ENCODE assay signal across 13 cellular contexts in the genomic region with DNA sequence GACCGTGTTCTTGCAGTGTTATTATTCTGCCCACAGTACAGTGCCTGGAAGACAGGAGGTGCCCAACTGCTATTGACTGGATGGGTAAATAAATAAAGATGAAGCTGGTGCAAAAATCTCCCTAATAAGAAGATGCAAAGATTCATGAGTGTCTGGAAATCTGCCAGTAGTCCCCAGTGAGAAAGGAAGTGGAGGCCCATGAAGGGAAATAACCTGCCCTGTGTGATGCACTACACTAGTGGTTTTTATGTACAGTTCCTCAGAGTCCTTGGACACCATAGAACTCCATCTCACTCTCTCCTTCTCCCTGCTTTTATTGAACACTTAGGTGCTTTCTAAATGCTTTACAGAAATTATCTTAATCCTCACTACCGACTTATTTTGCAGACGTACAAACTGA. TPM values are rescaled to one million over a fixed set of nuclear protein-coding genes. Genes with fewer than 3 reads are reported as not detected.
A peak's percentile ranks its signal among the peaks of the same experiment; 100 is the strongest.
DNase-seq lines count a peak whose midpoint lies in the region; ATAC-seq and TF ChIP-seq lines count a peak whose summit lies in the region.
"Had no signal": no experiment of that assay in that cellular context is flagged by ENCODE, and none has a peak within 500 bp of the region (broad histone marks: within the 10 kb centered on the region; RNA-seq: fewer than 3 reads in every experiment).

No MANE protein-coding gene starts in this region.

- TF ChIP-seq CTCF in GM10266 (IDR thresholded peaks at IDR 0.05; ENCODE audit: control insufficient read depth, insufficient read depth, low read depth, missing control alignments): no peak
- TF ChIP-seq CTCF in choroid plexus epithelial cell (conservative IDR thresholded peaks at IDR 0.05; ENCODE audit: low read depth, low read length): peak; percentile 6

- peak; percentile 63 for ATAC-seq in GM18909 (IDR thresholded peaks at IDR 0.05; ENCODE audit: poor library complexity, unreplicated experiment)
- ATAC-seq in HG03103 (IDR thresholded peaks at IDR 0.05; ENCODE audit: low read depth, unreplicated experiment): peak; percentile 65
- ATAC-seq: left cardiac atrium had no signal

- no peak overlapping the region for H3K4me3 ChIP-seq in choroid plexus epithelial cell (ENCODE audit: low read depth, low read length)
- H3K4me3 ChIP-seq: BLaER1, tibial artery had no signal

- DNase-seq in GM10266 (ENCODE audit: extremely low spot score): peak; percentile 12
- DNase-seq in choroid plexus epithelial cell (ENCODE audit: low read depth): peak; percentile 31
- DNase-seq in stimulated activated CD4-positive, alpha-beta T cell treated with anti-CD3 and anti-CD28 coated beads, Interleukin-2, amount 100 ng/mL, for 24 hours: no peak
- no peak for DNase-seq in NK-92 treated with Interleukin-12 subunit alpha and Interleukin-12 subunit beta, amount 100 ng/mL, for 24 hours (lab: John Stamatoyannopoulos, UW)
- DNase-seq in effector CD4-positive, alpha-beta T cell: no peak
- DNase-seq in occipital lobe (lab: John Stamatoyannopoulos, UW): no peak
- DNase-seq: activated CD4-positive, alpha-beta T cell treated with anti-CD3 and anti-CD28 coated beads, Interleukin-2, amount 50 U/mL, for 1 hour; H9; left cardiac atrium; tibial artery had no signal

RNA-seq across cellular contexts. Expression of gene SUCLG2, which starts 8.3 kb away (rescaled TPM):
- 9.7 TPM for total RNA-seq in occipital lobe

Comparison
In these comparisons a context has a peak if more than half of its experiments do, and no peak if none do; other contexts are left out.
1. DNase-seq: peak in GM10266 (single experiment) and choroid plexus epithelial cell (single experiment); none in stimulated activated CD4-positive, alpha-beta T cell treated with anti-CD3 and anti-CD28 coated beads, Interleukin-2, amount 100 ng/mL, for 24 hours (0 of 2), NK-92 treated with Interleukin-12 subunit alpha and Interleukin-12 subunit beta, amount 100 ng/mL, for 24 hours (single experiment), effector CD4-positive, alpha-beta T cell (single experiment) and occipital lobe (single experiment).